ENCODE assay signal across 18 cellular contexts in genomic region chr7:45983720-45984032, GRCh38.
"Had no signal": no experiment of that assay in that cellular context is flagged by ENCODE, and none has a peak within 500 bp of the region (broad histone marks: within the 10 kb centered on the region; RNA-seq: fewer than 3 reads in every experiment).

No MANE protein-coding gene starts in this region.

- ATAC-seq: activated CD4-positive, alpha-beta T cell treated with anti-CD3 and anti-CD28 coated beads for 36 hours; body of pancreas; effector memory CD8-positive, alpha-beta T cell; naive thymus-derived CD4-positive, alpha-beta T cell had no signal

- H3K4me3 ChIP-seq: adrenal gland, body of pancreas, SK-N-MC, smooth muscle cell had no signal

- H3K4me1 Mint-ChIP-seq: activated CD4-positive, alpha-beta memory T cell treated with anti-CD3 and anti-CD28 coated beads, Interleukin-2, amount 10 ng/mL, durations not matched to agents 7 days and 5 days; activated CD4-positive, alpha-beta T cell treated with anti-CD3 and anti-CD28 coated beads for 36 hours; activated naive CD4-positive, alpha-beta T cell treated with anti-CD3 and anti-CD28 coated beads, Interleukin-2, amount 50 U/mL, for 24 hours; naive thymus-derived CD4-positive, alpha-beta T cell had no signal

- H3K4me2 ChIP-seq: smooth muscle cell had no signal

- H3K27me3 ChIP-seq: adrenal gland, body of pancreas had no signal

- H3K27ac ChIP-seq: body of pancreas, SK-N-MC had no signal

- H3K27ac Mint-ChIP-seq: activated CD4-positive, alpha-beta memory T cell treated with anti-CD3 and anti-CD28 coated beads, Interleukin-2, amount 10 ng/mL, durations not matched to agents 7 days and 5 days; activated CD4-positive, alpha-beta T cell treated with anti-CD3 and anti-CD28 coated beads for 36 hours; activated naive CD4-positive, alpha-beta T cell treated with anti-CD3 and anti-CD28 coated beads, Interleukin-2, amount 50 U/mL, for 24 hours; dendritic cell treated with granulocyte-macrophage colony-stimulating factor and Interleukin-4, amounts not matched to agents 40 ng/mL and 50 ng/mL, for 4 days; effector memory CD8-positive, alpha-beta T cell; naive thymus-derived CD4-positive, alpha-beta T cell; stimulated activated naive CD8-positive, alpha-beta T cell treated with anti-CD3 and anti-CD28 coated beads, Interleukin-15, Interleukin-2, amounts not matched to agents 100 ng/mL and 50 ng/mL, for 24 hours had no signal

- H3K9me3 ChIP-seq: adrenal gland, body of pancreas had no signal

- H3K27me3 Mint-ChIP-seq: activated CD4-positive, alpha-beta memory T cell treated with anti-CD3 and anti-CD28 coated beads, Interleukin-2, amount 10 ng/mL, durations not matched to agents 7 days and 5 days; activated CD4-positive, alpha-beta T cell treated with anti-CD3 and anti-CD28 coated beads for 36 hours; activated naive CD4-positive, alpha-beta T cell treated with anti-CD3 and anti-CD28 coated beads, Interleukin-2, amount 50 U/mL, for 24 hours; dendritic cell treated with granulocyte-macrophage colony-stimulating factor and Interleukin-4, amounts not matched to agents 40 ng/mL and 50 ng/mL, for 4 days; stimulated activated naive CD8-positive, alpha-beta T cell treated with anti-CD3 and anti-CD28 coated beads, Interleukin-15, Interleukin-2, amounts not matched to agents 100 ng/mL and 50 ng/mL, for 24 hours had no signal

- H3K4me3 Mint-ChIP-seq: activated CD4-positive, alpha-beta memory T cell treated with anti-CD3 and anti-CD28 coated beads, Interleukin-2, amount 10 ng/mL, durations not matched to agents 7 days and 5 days; activated CD4-positive, alpha-beta T cell treated with anti-CD3 and anti-CD28 coated beads for 36 hours; activated naive CD4-positive, alpha-beta T cell treated with anti-CD3 and anti-CD28 coated beads, Interleukin-2, amount 50 U/mL, for 24 hours; dendritic cell treated with granulocyte-macrophage colony-stimulating factor and Interleukin-4, amounts not matched to agents 40 ng/mL and 50 ng/mL, for 4 days; effector memory CD8-positive, alpha-beta T cell; naive thymus-derived CD4-positive, alpha-beta T cell; stimulated activated naive CD8-positive, alpha-beta T cell treated with anti-CD3 and anti-CD28 coated beads, Interleukin-15, Interleukin-2, amounts not matched to agents 100 ng/mL and 50 ng/mL, for 24 hours had no signal

- H3K36me3 ChIP-seq: adrenal gland had no signal

- H3K9me3 Mint-ChIP-seq: activated CD4-positive, alpha-beta memory T cell treated with anti-CD3 and anti-CD28 coated beads, Interleukin-2, amount 10 ng/mL, durations not matched to agents 7 days and 5 days; activated naive CD4-positive, alpha-beta T cell treated with anti-CD3 and anti-CD28 coated beads, Interleukin-2, amount 50 U/mL, for 24 hours; dendritic cell treated with granulocyte-macrophage colony-stimulating factor and Interleukin-4, amounts not matched to agents 40 ng/mL and 50 ng/mL, for 4 days; stimulated activated naive CD8-positive, alpha-beta T cell treated with anti-CD3 and anti-CD28 coated beads, Interleukin-15, Interleukin-2, amounts not matched to agents 100 ng/mL and 50 ng/mL, for 24 hours had no signal

- DNase-seq: activated CD4-positive, alpha-beta memory T cell treated with anti-CD3 and anti-CD28 coated beads, Interleukin-2, amount 10 ng/mL, durations not matched to agents 7 days and 5 days; activated CD4-positive, alpha-beta T cell treated with anti-CD3 and anti-CD28 coated beads for 36 hours; activated effector memory CD4-positive, alpha-beta T cell treated with anti-CD3 and anti-CD28 coated beads, Interleukin-2, amount 50 U/mL, for 16 hours; activated T-cell treated with anti-CD3 and anti-CD28 coated beads, Interleukin-2, amount 50 U/mL, for 48 hours; adrenal gland; body of pancreas; central memory CD4-positive, alpha-beta T cell; effector memory CD8-positive, alpha-beta T cell; foreskin melanocyte; mammary epithelial cell; naive thymus-derived CD4-positive, alpha-beta T cell; retina; T-helper 1 cell had no signal
